Comparison of ENCODE assay signal across 13 cellular contexts in genomic region chr1:65141394-65141793, GRCh38. TPM values are rescaled to one million over a fixed set of nuclear protein-coding genes. Genes with fewer than 3 reads are reported as not detected.
DNase-seq lines count a peak whose midpoint lies in the region; ATAC-seq, FAIRE-seq and TF ChIP-seq lines count a peak whose summit lies in the region.
"Had no signal": no experiment of that assay in that cellular context is flagged by ENCODE, and none has a peak within 500 bp of the region (broad histone marks: within the 10 kb centered on the region; RNA-seq: fewer than 3 reads in every experiment).

No MANE protein-coding gene starts in this region.

- no peaks in the 10 kb centered on the region for H4K20me1 ChIP-seq in HCT116 (ENCODE audit: insufficient read depth)
- H4K20me1 ChIP-seq in K562 (replicated peaks; ENCODE audit: control insufficient read depth, insufficient read depth, low read length) = no peaks in the 10 kb centered on the region

- DNase-seq in AG20443 (ENCODE audit: low spot score) = peak; percentile 76
- DNase-seq in HCT116 (ENCODE audit: low read depth, low spot score) = peak; percentile 45
- DNase-seq in K562 (ENCODE audit: extremely low read depth in 1 of 4, low spot score in 3 of 4) = no peak
- DNase-seq in islet precursor cell = peak; percentile 66
- no peak for DNase-seq in NCI-H146 treated with DMSO at 0.1 percent for 48 hours (lab: John Stamatoyannopoulos, UW; ENCODE audit: unreplicated experiment)
- DNase-seq in NOMO-1 treated with DMSO at 0.1 percent for 48 hours (lab: John Stamatoyannopoulos, UW; ENCODE audit: unreplicated experiment) = no peak
- no peak for DNase-seq in stimulated activated CD4-positive, alpha-beta T cell treated with anti-CD3 and anti-CD28 coated beads, Interleukin-4, amount 100 ng/mL, for 24 hours
- DNase-seq: CD4-positive, alpha-beta memory T cell; KG1; NCI-H2171; WERI-Rb-1 had no signal

- H3K79me2 ChIP-seq in HCT116 (ENCODE audit: insufficient read depth, low read length) (no peaks in the 10 kb centered on the region), K562 (ENCODE audit: control insufficient read depth, insufficient read depth, low read length) (no peaks in the 10 kb centered on the region)

- TF ChIP-seq POLR2A in HCT116 (IDR thresholded peaks at IDR 0.05; ENCODE audit: borderline replicate concordance, extremely low read depth, insufficient read depth, insufficient read length) (no peak), K562 (conservative IDR thresholded peaks at IDR 0.05) (no peak), GM18505 (IDR thresholded peaks at IDR 0.05; ENCODE audit: borderline replicate concordance, extremely low read depth, insufficient read depth, insufficient read length) (no peak)

- H3K9me3 ChIP-seq in HCT116 (ENCODE audit: control insufficient read depth in 1 of 2, insufficient read depth in 1 of 2, low read depth in 1 of 2, low read length in 2 of 2) = no peaks in the 10 kb centered on the region
- H3K9me3 ChIP-seq in K562 (replicated peaks; ENCODE audit: control insufficient read depth, insufficient read depth, low read depth, low read length) = no peaks in the 10 kb centered on the region

- H3K4me1 ChIP-seq in HCT116 (ENCODE audit: control insufficient read depth in 1 of 2, insufficient read depth in 2 of 2, low read length in 2 of 2) = peaks cover 13 to 26% of the 10 kb centered on the region in 2 experiments; a peak in 3 of 4 replicates
- H3K4me1 ChIP-seq in K562 (replicated peaks in 1 of 2; ENCODE audit: control insufficient read depth in 2 of 2, insufficient read depth in 2 of 2, low read length in 2 of 2) = 0 out of 5 replicates have a peak, but pooled peaks cover 0 to 3% of the 10 kb centered on the region in 2 experiments

- ATAC-seq in HCT116 (peak; percentile 74), K562 (peak; percentile 55), GM18505 (IDR thresholded peaks at IDR 0.05; ENCODE audit: unreplicated experiment) (no peak)
- ATAC-seq: stimulated activated memory B cell treated with anti-CD40 and anti-IgM and Interleukin-4, amounts not matched to agents 10 μg/mL and 1 μg/mL and 100 μg/mL, for 72 hours had no signal

- POLR2A ChIA-PET in HCT116 (lab: Charles Lee) (no interaction called here), K562 (lab: Yijun Ruan, JAX) (interaction anchor here (0.7 to 1.0 kb wide), 3 partner anchors 9 to 13 kb away, joined by 3 to 4 read pairs (median 3); no protein-coding TSS in a partner anchor)

- BruUV-seq in HCT116 (replicated peaks; lab: Mats Ljungman, UMichigan) = no TSS peak
- no TSS peak for BruUV-seq in K562 (replicated peaks; lab: Mats Ljungman, UMichigan)

- H3K27ac ChIP-seq in HCT116 (ENCODE audit: low read depth, low read length) (no peak overlapping the region), K562 (ENCODE audit: extremely low read depth, low read depth, low read length) (no peak overlapping the region)
- H3K27ac ChIP-seq: WERI-Rb-1 had no signal

- no peaks in the 10 kb centered on the region for H3K9me2 ChIP-seq in HCT116 (ENCODE audit: insufficient read depth)

- no peaks in the 10 kb centered on the region for H3K9me1 ChIP-seq in K562 (ENCODE audit: control insufficient read depth, insufficient read depth, low read length)

- peak overlapping the region; percentile 69 for H3K4me2 ChIP-seq in HCT116 (ENCODE audit: low read length)
- H3K4me2 ChIP-seq in K562 (ENCODE audit: insufficient read depth, low read length) = no peak overlapping the region

- no peak for TF ChIP-seq EP300 in K562 (IDR thresholded peaks at IDR 0.05; ENCODE audit: low read length)

- RAD21 ChIA-PET in HCT116 (lab: Charles Lee; ENCODE audit: low non-redundant PET in 1 of 2, low total read pairs in 2 of 2, uncharacterized antibody in 2 of 2, unreplicated experiment in 2 of 2) = no interaction called here

- FAIRE-seq in K562 (lab: Jason Lieb, UNC) = peak; percentile 55

- in situ Hi-C loops in K562 (cut with MboI) = no loop called here

- intact Hi-C loops in HCT116 (cut with micrococcal nuclease) = loop anchor here (10.0 kb wide), 1 partner anchor 77 kb away; no protein-coding TSS in a partner anchor
- intact Hi-C loops in K562 (cut with micrococcal nuclease) = no loop called here

- H3K4me3 ChIP-seq in HCT116 (replicated peaks in 1 of 2; ENCODE audit: low read depth in 1 of 2, low read length in 2 of 2) = 0 out of 4 replicates have a peak overlapping the region, but pooled peaks of 1 of the 2 experiments have one; percentile 11
- H3K4me3 ChIP-seq in K562 = no peak overlapping the region

- TF ChIP-seq CTCF in HCT116 (IDR thresholded peaks at IDR 0.05 in 2 of 3, conservative IDR thresholded peaks at IDR 0.05 in 1 of 3; ENCODE audit: borderline replicate concordance in 1 of 3, insufficient read depth in 1 of 3, low read depth in 2 of 3, low read length in 2 of 3) (no peak), K562 (IDR thresholded peaks at IDR 0.05 in 2 of 3, conservative IDR thresholded peaks at IDR 0.05 in 1 of 3; ENCODE audit: insufficient read depth in 2 of 3, low read depth in 1 of 3, low read length in 3 of 3) (no peak)

- H2AFZ ChIP-seq in HCT116 (ENCODE audit: low read depth, low read length, poor library complexity, severe bottlenecking) = peak overlapping the region; percentile 80
- H2AFZ ChIP-seq in K562 (ENCODE audit: low read depth, low read length) = peak overlapping the region; percentile 29

- H3K36me3 ChIP-seq in HCT116 (ENCODE audit: control insufficient read depth in 1 of 2, insufficient read depth in 2 of 2, low read length in 2 of 2) = no peaks in the 10 kb centered on the region
- no peaks in the 10 kb centered on the region for H3K36me3 ChIP-seq in K562 (ENCODE audit: control insufficient read depth, insufficient read depth, low read length)
- H3K36me3 ChIP-seq: WERI-Rb-1 had no signal

- H3K9ac ChIP-seq in HCT116 (ENCODE audit: low read length) (0 out of 2 replicates have a peak overlapping the region, but pooled peaks have one; percentile 17), K562 (ENCODE audit: insufficient read depth in 1 of 2, low read depth in 2 of 2, low read length in 2 of 2) (no peak overlapping the region)

- WGBS in K562 (ENCODE audit: insufficient coverage, low coverage, missing lambda C conversion rate) = 18% methylated on average over 4 of the region's 4 CpGs

- no peaks in the 10 kb centered on the region for H3K27me3 ChIP-seq in HCT116 (ENCODE audit: insufficient read depth, low read length)
- no peaks in the 10 kb centered on the region for H3K27me3 ChIP-seq in K562 (ENCODE audit: control insufficient read depth in 2 of 2, insufficient read depth in 2 of 2, low read length in 2 of 2)

- no peak for TF ChIP-seq RAD21 in HCT116 (IDR thresholded peaks at IDR 0.05; ENCODE audit: low read depth)
- no peak for TF ChIP-seq RAD21 in K562 (CRISPR knock-in tag; conservative IDR thresholded peaks at IDR 0.05 in 1 of 2, IDR thresholded peaks at IDR 0.05 in 1 of 2)

- CTCF ChIA-PET in HCT116 (lab: Charles Lee) = no interaction called here
- CTCF ChIA-PET in K562 (lab: Yijun Ruan, JAX; ENCODE audit: low intra/inter-chr PET ratio) = no interaction called here

TF ChIP-seq in HCT116, 20 proteins besides CTCF, POLR2A, EP300 and RAD21:
- peak; percentile 64; the same call in 1 of the 2 replicates for TF ChIP-seq CBX3 (IDR thresholded peaks at IDR 0.05; ENCODE audit: low read depth)
- TF ChIP-seq SP1 (IDR thresholded peaks at IDR 0.05; ENCODE audit: low read depth) = peak; percentile 36
- TF ChIP-seq ZNF274 (IDR thresholded peaks at IDR 0.05; ENCODE audit: low read depth, low read length) = no peak
- no peak for TF ChIP-seq EZH2 (IDR thresholded peaks at IDR 0.05)
- TF ChIP-seq, protein P1, sequence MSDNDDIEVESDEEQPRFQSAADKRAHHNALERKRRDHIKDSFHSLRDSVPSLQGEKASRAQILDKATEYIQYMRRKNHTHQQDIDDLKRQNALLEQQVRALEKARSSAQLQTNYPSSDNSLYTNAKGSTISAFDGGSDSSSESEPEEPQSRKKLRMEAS (IDR thresholded peaks at IDR 0.05) = peak; percentile 86

TF ChIP-seq in K562, 482 proteins besides CTCF, POLR2A, EP300 and RAD21 (continues in another document):
- no peak for TF ChIP-seq TAF1 (IDR thresholded peaks at IDR 0.05; ENCODE audit: control insufficient read depth, extremely low read depth, insufficient read depth, low read length, severe bottlenecking)
- TF ChIP-seq SMAD3 (CRISPR knock-in tag; conservative IDR thresholded peaks at IDR 0.05) = no peak
- no peak for TF ChIP-seq TEAD4 (IDR thresholded peaks at IDR 0.05; ENCODE audit: low read length)
- TF ChIP-seq TEAD4 (CRISPR knock-in tag; IDR thresholded peaks at IDR 0.05; ENCODE audit: borderline replicate concordance) = no peak
- no peak for TF ChIP-seq MAZ (CRISPR knock-in tag; conservative IDR thresholded peaks at IDR 0.05 in 1 of 2, IDR thresholded peaks at IDR 0.05 in 1 of 2)
- TF ChIP-seq MXD1 (CRISPR knock-in tag; IDR thresholded peaks at IDR 0.05; ENCODE audit: borderline replicate concordance, poor library complexity, severe bottlenecking) = no peak
- TF ChIP-seq ETS2 (tag; IDR thresholded peaks at IDR 0.05; ENCODE audit: borderline replicate concordance, poor library complexity, severe bottlenecking) = no peak
- TF ChIP-seq CSDE1 (IDR thresholded peaks at IDR 0.05) = no peak
- TF ChIP-seq HNRNPH1 (optimal IDR thresholded peaks at IDR 0.05; ENCODE audit: low read depth, low read length) = no peak

RNA-seq across cellular contexts. Expression of gene AK4, which starts 6.6 kb away (rescaled TPM):
- total RNA-seq in HCT116 (2021; ENCODE audit: unreplicated experiment) (51.5 TPM), K562 (2014; rRNA removed) (19.1 and 21.4 TPM in 2 replicates), K562 (2014; rRNA removed; fragmentation: Illumina TruSeq; extraction: Trizol) (21.5 and 24.8 TPM in 2 replicates), K562 (2015; rRNA removed; fragmentation: Illumina TruSeq; extraction: Trizol) (10.4 and 12.0 TPM in 2 replicates), K562 (2021) (34.9 and 36.4 TPM in 2 replicates)
- polyA plus RNA-seq in HCT116 (2012) = 42.9 and 53.4 TPM in 2 replicates
- total RNA-seq in K562 (2011; cell fraction: chromatin; rRNA removed; ENCODE audit: low replicate concordance) = 12.9 and 19.3 TPM in 2 replicates
- 6.2 and 7.2 TPM in 2 replicates for total RNA-seq in K562 (2011; cell fraction: nucleolus; rRNA removed)
- total RNA-seq in K562 (2011; cell fraction: nucleoplasm; rRNA removed) = 13.3 and 19.4 TPM in 2 replicates
- polyA plus RNA-seq in K562 (2011; rRNA removed) (71.2 and 96.6 TPM in 2 replicates), K562 (2014; fragmentation: Illumina TruSeq; extraction: Trizol) (32.4 and 33.1 TPM in 2 replicates), K562 (2014; fragmentation: Nextera tagmentation; extraction: Ambion mirVana) (10 to 100 TPM; 10.9 to 15.1 TPM), K562 (2014; rRNA removed) (23.3 and 24.1 TPM in 2 replicates)
- polyA plus RNA-seq in K562 (2011; cell fraction: cytosol; rRNA removed) = 43.8 and 70.9 TPM in 2 replicates
- polyA plus RNA-seq in K562 (2011; cell fraction: nucleus; rRNA removed) = 21.2 and 33.7 TPM in 2 replicates
- polyA plus RNA-seq in K562 (2012) = 15.5 and 17.3 TPM in 2 replicates
- polyA minus RNA-seq in K562 (2011; rRNA and poly(A)+ RNA removed) = 77.9 and 90.3 TPM in 2 replicates
- 22.5 and 30.3 TPM in 2 replicates for polyA minus RNA-seq in K562 (2011; cell fraction: cytosol; rRNA and poly(A)+ RNA removed)
- 9.0 and 14.2 TPM in 2 replicates for polyA minus RNA-seq in K562 (2011; cell fraction: nucleus; rRNA and poly(A)+ RNA removed)
- polyA plus RNA-seq: CD4-positive, alpha-beta memory T cell had no signal

Comparison
In these comparisons a context has a peak if more than half of its experiments do, and no peak if none do; other contexts are left out.
1. DNase-seq: peak in AG20443 (single experiment), HCT116 (single experiment) and islet precursor cell (single experiment); none in K562 (0 of 4), NCI-H146 treated with DMSO at 0.1 percent for 48 hours (single experiment), NOMO-1 treated with DMSO at 0.1 percent for 48 hours (single experiment) and stimulated activated CD4-positive, alpha-beta T cell treated with anti-CD3 and anti-CD28 coated beads, Interleukin-4, amount 100 ng/mL, for 24 hours (single experiment).